ENCODE assay signal across 10 cellular contexts in genomic region chr14:31740688-31741087, GRCh38.
"Had no signal": no experiment of that assay in that cellular context is flagged by ENCODE, and none has a peak within 500 bp of the region (broad histone marks: within the 10 kb centered on the region; RNA-seq: fewer than 3 reads in every experiment).

No MANE protein-coding gene starts in this region.

- H3K4me2 ChIP-seq: GM23338 had no signal

- H3K36me3 ChIP-seq: HAP-1 had no signal

- ATAC-seq: GM23338, HCT116 had no signal

- DNase-seq: GM23248, GOT3, H9, HCEC 1CT, HFFc6 had no signal

- H3K27ac ChIP-seq: GM23248 had no signal

- H2AFZ ChIP-seq: GM23248, GM23338 had no signal

- H3K9ac ChIP-seq: GM23248 had no signal

- H3K4me3 ChIP-seq: GM23248, GM23338, HAP-1 had no signal

- FAIRE-seq: H1, H54 had no signal
